In genomic region chr6:72363844-72364740, GRCh38 we compare ENCODE assay signal across 12 cellular contexts.
A peak's percentile ranks its signal among the peaks of the same experiment; 100 is the strongest.
DNase-seq lines count a peak whose midpoint lies in the region; ATAC-seq and TF ChIP-seq lines count a peak whose summit lies in the region.
"Had no signal": no experiment of that assay in that cellular context is flagged by ENCODE, and none has a peak within 500 bp of the region (broad histone marks: within the 10 kb centered on the region; RNA-seq: fewer than 3 reads in every experiment).

No MANE protein-coding gene starts in this region.

- H3K4me1 ChIP-seq in ACC112 (ENCODE audit: control insufficient read depth, insufficient read depth, low read length, unreplicated experiment) (peaks cover 17% of the 10 kb centered on the region), stomach (peaks cover 0 to 13% (median 5%) of the 10 kb centered on the region in 4 donors)
- H3K4me1 ChIP-seq: upper lobe of left lung had no signal

- POLR2A ChIA-PET in MCF 10A (lab: Yijun Ruan, JAX) = no interaction called here

- H3K36me3 ChIP-seq in ACC112 (ENCODE audit: insufficient read depth, low read length) = no peaks in the 10 kb centered on the region
- H3K36me3 ChIP-seq in kidney epithelial cell (ENCODE audit: control insufficient read depth, insufficient read depth, low read length) = no peaks in the 10 kb centered on the region
- no peaks in the 10 kb centered on the region for H3K36me3 ChIP-seq in stomach
- H3K36me3 ChIP-seq: upper lobe of left lung had no signal

- no peaks in the 10 kb centered on the region for H3K9me3 ChIP-seq in stomach
- H3K9me3 ChIP-seq: upper lobe of left lung had no signal

- H3K4me1 Mint-ChIP-seq in MCF 10A (ENCODE audit: insufficient read depth, unreplicated experiment) = peaks cover 8% of the 10 kb centered on the region
- H3K4me1 Mint-ChIP-seq: activated T-helper 17 cell treated with anti-CD3 and anti-CD28 coated beads, Interleukin-2, amount 50 U/mL, for 72 hours had no signal

- H3K9me3 Mint-ChIP-seq in MCF 10A (ENCODE audit: unreplicated experiment) = no peaks in the 10 kb centered on the region
- H3K9me3 Mint-ChIP-seq: activated T-helper 17 cell treated with anti-CD3 and anti-CD28 coated beads, Interleukin-2, amount 50 U/mL, for 72 hours had no signal

- DNase-seq in HS-27A (ENCODE audit: low read depth) (peak; percentile 90), MCF 10A (ENCODE audit: unreplicated experiment) (peak; percentile 90), kidney epithelial cell (ENCODE audit: low read depth) (peak; percentile 88), stomach (no peak), HT-29 (ENCODE audit: low spot score) (no peak), germinal center (ENCODE audit: low spot score) (no peak)
- DNase-seq: NCI-H524 treated with DMSO at 0.1 percent for 48 hours; stimulated activated CD4-positive, alpha-beta T cell treated with anti-CD3 and anti-CD28 coated beads, Interleukin-4, amount 100 ng/mL, for 1 hour; upper lobe of left lung had no signal

- H3K27ac Mint-ChIP-seq in MCF 10A (ENCODE audit: low read depth, unreplicated experiment) = no peak overlapping the region
- H3K27ac Mint-ChIP-seq: activated T-helper 17 cell treated with anti-CD3 and anti-CD28 coated beads, Interleukin-2, amount 50 U/mL, for 72 hours had no signal

- H3K36me3 Mint-ChIP-seq in MCF 10A (ENCODE audit: insufficient read depth, unreplicated experiment) = no peaks in the 10 kb centered on the region

- H3K4me3 ChIP-seq in ACC112 (ENCODE audit: low read depth, low read length) = no peak overlapping the region
- no peak overlapping the region for H3K4me3 ChIP-seq in kidney epithelial cell (ENCODE audit: low read depth, low read length)
- H3K4me3 ChIP-seq in stomach = no peak overlapping the region
- H3K4me3 ChIP-seq: upper lobe of left lung had no signal

- no peak overlapping the region for H3K4me3 Mint-ChIP-seq in MCF 10A (ENCODE audit: unreplicated experiment)
- H3K4me3 Mint-ChIP-seq: activated T-helper 17 cell treated with anti-CD3 and anti-CD28 coated beads, Interleukin-2, amount 50 U/mL, for 72 hours had no signal

- H3K27me3 Mint-ChIP-seq in MCF 10A (ENCODE audit: insufficient read depth, unreplicated experiment) = peaks cover 36% of the 10 kb centered on the region

- peak overlapping the region; percentile 35 for H2AFZ ChIP-seq in ACC112 (ENCODE audit: low read length, unreplicated experiment)

- intact Hi-C loops in MCF 10A (cut with micrococcal nuclease) = no loop called here
- intact Hi-C loops in stomach (cut with DNase I; ENCODE audit: low total_unique reads) = no loop called here

- TF ChIP-seq CTCF in MCF 10A (IDR thresholded peaks at IDR 0.05; ENCODE audit: unreplicated experiment) = no peak
- TF ChIP-seq CTCF in kidney epithelial cell (IDR thresholded peaks at IDR 0.05; ENCODE audit: insufficient read depth, low read length, poor library complexity, severe bottlenecking) = no peak
- no peak for TF ChIP-seq CTCF in stomach (IDR thresholded peaks at IDR 0.05)

- H3K27me3 ChIP-seq in ACC112 (ENCODE audit: insufficient read depth, low read length) = no peaks in the 10 kb centered on the region
- H3K27me3 ChIP-seq in kidney epithelial cell (ENCODE audit: control insufficient read depth, insufficient read depth, low read length) = no peaks in the 10 kb centered on the region
- no peaks in the 10 kb centered on the region for H3K27me3 ChIP-seq in stomach
- H3K27me3 ChIP-seq: upper lobe of left lung had no signal

- no peak for TF ChIP-seq POLR2A in stomach (IDR thresholded peaks at IDR 0.05)

- no peak for ATAC-seq in HG02884 (IDR thresholded peaks at IDR 0.05; ENCODE audit: unreplicated experiment)
- ATAC-seq: activated T-helper 17 cell treated with anti-CD3 and anti-CD28 coated beads, Interleukin-2, amount 50 U/mL, for 72 hours had no signal

- WGBS in stomach, 5 donors = 33 to 49% (median 44%) methylated on average over 7 of the region's 7 CpGs

- H3K27ac ChIP-seq in ACC112 (ENCODE audit: low read depth, low read length) (peak overlapping the region; percentile 55), stomach (no peak overlapping the region)
- H3K27ac ChIP-seq: upper lobe of left lung had no signal

- no TSS peak for BruUV-seq in MCF 10A (replicated peaks; lab: Mats Ljungman, UMichigan)

- CTCF ChIA-PET in MCF 10A (lab: Yijun Ruan, JAX) = interaction anchor here (0.6 kb wide), 1 partner anchor 11 kb away, joined by 3 read pairs; no protein-coding TSS in a partner anchor

- no peak for TF ChIP-seq EP300 in stomach (IDR thresholded peaks at IDR 0.05)

- H3K79me2 ChIP-seq in ACC112 (ENCODE audit: control insufficient read depth, insufficient read depth, low read length, unreplicated experiment) = no peaks in the 10 kb centered on the region

Comparison
In these comparisons a context has a peak if more than half of its experiments do, and no peak if none do; other contexts are left out.
1. DNase-seq: peak in HS-27A (single experiment), MCF 10A (single experiment) and kidney epithelial cell (single experiment); none in stomach (single experiment), HT-29 (single experiment) and germinal center (single experiment).